1 cellular context compared by ENCODE assay signal in the genomic region with DNA sequence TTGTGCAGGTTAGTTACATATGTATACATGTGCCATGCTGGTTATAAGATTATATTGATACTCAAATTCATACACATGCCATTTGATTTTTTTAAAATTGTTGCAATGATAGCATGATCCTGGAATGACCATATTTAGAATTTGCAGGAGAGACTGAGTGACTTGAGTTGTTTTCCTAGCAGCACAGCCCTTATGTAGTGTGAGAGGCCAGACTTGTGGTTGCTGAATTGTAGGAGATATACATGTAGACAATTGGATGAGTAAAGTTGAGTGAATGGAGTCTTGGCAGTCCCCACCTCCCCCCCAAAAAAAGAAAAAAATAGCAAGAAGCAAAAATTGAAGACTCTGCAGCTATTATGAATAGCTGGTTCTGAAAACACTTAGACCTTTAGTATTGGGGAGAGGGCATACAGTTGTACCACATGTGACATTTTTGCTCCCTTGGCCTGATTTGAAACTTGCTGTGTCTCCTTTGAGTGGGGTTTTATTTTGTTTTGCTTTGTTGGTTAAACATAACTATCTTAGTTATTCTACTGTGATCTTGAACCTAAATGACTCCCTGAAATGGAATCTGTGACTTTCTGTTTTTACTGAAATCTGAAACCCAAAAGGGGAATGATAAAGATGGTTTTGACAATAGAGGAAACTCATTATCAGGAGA.
TF ChIP-seq lines count a peak whose summit lies in the region.

No MANE protein-coding gene starts in this region.

TF ChIP-seq in SK-N-SH treated with all-trans-retinoic acid at 6 μM for 48 hours, 23 proteins besides CTCF, POLR2A, EP300 and RAD21 (continued from another document):
- TF ChIP-seq, protein P1, sequence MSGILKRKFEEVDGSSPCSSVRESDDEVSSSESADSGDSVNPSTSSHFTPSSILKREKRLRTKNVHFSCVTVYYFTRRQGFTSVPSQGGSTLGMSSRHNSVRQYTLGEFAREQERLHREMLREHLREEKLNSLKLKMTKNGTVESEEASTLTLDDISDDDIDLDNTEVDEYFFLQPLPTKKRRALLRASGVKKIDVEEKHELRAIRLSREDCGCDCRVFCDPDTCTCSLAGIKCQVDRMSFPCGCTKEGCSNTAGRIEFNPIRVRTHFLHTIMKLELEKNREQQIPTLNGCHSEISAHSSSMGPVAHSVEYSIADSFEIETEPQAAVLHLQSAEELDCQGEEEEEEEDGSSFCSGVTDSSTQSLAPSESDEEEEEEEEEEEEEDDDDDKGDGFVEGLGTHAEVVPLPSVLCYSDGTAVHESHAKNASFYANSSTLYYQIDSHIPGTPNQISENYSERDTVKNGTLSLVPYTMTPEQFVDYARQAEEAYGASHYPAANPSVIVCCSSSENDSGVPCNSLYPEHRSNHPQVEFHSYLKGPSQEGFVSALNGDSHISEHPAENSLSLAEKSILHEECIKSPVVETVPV (CRISPR knock-in tag; IDR thresholded peaks at IDR 0.05): no peak
- no peak for TF ChIP-seq OSR1 (CRISPR knock-in tag; IDR thresholded peaks at IDR 0.05)
- no peak for TF ChIP-seq ISL1 (CRISPR knock-in tag; IDR thresholded peaks at IDR 0.05)
- TF ChIP-seq GLIS3 (CRISPR knock-in tag; IDR thresholded peaks at IDR 0.05): no peak
